10 cellular contexts compared by ENCODE assay signal in genomic region chr11:20103281-20103680, GRCh38. TPM values are rescaled to one million over a fixed set of nuclear protein-coding genes. Genes with fewer than 3 reads are reported as not detected.
"Had no signal": no experiment of that assay in that cellular context is flagged by ENCODE, and none has a peak within 500 bp of the region (broad histone marks: within the 10 kb centered on the region; RNA-seq: fewer than 3 reads in every experiment).

No MANE protein-coding gene starts in this region.

- ATAC-seq: HCT116, K562 had no signal

- H3K4me1 ChIP-seq: HAP-1 had no signal

- H3K9me3 Mint-ChIP-seq: HFFc6 had no signal

- H3K36me3 ChIP-seq: HAP-1 had no signal

- DNase-seq: GM23248, GOT3, H7, HFFc6, IMR-90 had no signal

- H3K9me3 ChIP-seq: HAP-1 had no signal

- H3K27ac ChIP-seq: GM23248 had no signal

- H3K27ac Mint-ChIP-seq: HFFc6 had no signal

- H3K4me3 ChIP-seq: GM23248, HAP-1, K562 had no signal

- H3K9ac ChIP-seq: GM23248 had no signal

- H3K4me3 Mint-ChIP-seq: HFFc6 had no signal

RNA-seq across cellular contexts. Expression of gene DBX1, which starts 57.0 kb away (rescaled TPM):
- total RNA-seq: GM23248, H4, HFFc6, HT-29, IMR-90, K562 had no signal
